ENCODE assay signal across 8 cellular contexts in the genomic region with DNA sequence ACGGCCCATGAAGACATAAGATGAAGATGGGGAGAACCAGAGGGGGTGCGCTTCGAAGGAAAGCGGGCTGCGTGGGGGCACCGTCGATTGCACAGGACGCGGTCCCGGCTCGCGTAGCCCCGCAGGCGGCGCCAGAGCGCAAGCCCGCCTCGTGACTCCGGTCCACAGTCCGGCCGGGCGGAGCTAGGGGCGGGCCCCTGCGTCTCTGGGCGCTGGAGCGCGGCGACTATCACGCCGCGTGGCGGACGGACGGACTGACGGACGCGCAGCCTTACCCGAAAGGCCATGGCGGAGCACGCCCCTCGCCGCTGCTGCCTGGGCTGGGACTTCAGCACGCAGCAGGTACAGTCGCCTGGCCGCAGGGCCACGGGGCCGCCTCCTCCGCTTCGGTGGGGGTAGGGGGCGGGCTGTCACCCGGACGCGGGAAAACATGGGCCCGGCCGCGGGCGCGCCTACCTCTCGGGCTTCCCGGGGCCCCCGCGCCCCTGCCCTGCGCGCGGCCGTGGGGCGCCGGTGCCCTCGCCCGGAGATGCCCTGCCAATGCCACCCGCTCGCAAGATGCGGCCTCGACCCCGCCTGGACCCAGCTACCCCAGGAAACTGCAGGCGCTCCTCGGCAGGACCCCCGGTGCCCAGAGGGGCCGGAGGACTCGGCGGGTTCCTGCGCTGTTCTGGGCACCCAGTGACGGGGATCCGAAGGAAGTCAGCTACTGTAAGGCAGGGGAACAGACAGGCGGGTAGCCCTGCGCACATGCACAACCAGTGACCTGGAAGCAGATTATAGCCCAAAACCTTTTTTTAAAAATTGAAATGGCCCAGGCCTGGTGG. TPM values are rescaled to one million over a fixed set of nuclear protein-coding genes. Genes with fewer than 3 reads are reported as not detected.
DNase-seq lines count a peak whose midpoint lies in the region; ATAC-seq, FAIRE-seq and TF ChIP-seq lines count a peak whose summit lies in the region.

A gene (plus strand): TSS at position 202 of the 827 bp plus-strand sequence. CDS start 84 bp downstream, at position 286.

- H3K4me3 ChIP-seq in CD8-positive, alpha-beta T cell (ENCODE audit: low read depth, low read length), result peak within 1 kb of the TSS; percentile 83
- H3K4me3 ChIP-seq in epithelial cell of proximal tubule (ENCODE audit: low read depth, low read length), result peak within 1 kb of the TSS; percentile 79
- peak within 1 kb of the TSS; percentile 76 to 77 for H3K4me3 ChIP-seq in mucosa of rectum (ENCODE audit: low read length in 2 of 2)

- H3K27ac Mint-ChIP-seq in CD8-positive, alpha-beta T cell, result no peak within 1 kb of the TSS

- peaks cover 3% of the 10 kb centered on the region for H3K4me1 Mint-ChIP-seq in CD8-positive, alpha-beta T cell (ENCODE audit: low read depth)

- peaks cover 3% of the 10 kb centered on the region for H3K27me3 Mint-ChIP-seq in CD8-positive, alpha-beta T cell (ENCODE audit: low read depth)

- POLR2A ChIA-PET in CD8-positive, alpha-beta T cell (lab: Charles Lee), result interaction anchor here (0.6 to 2.9 kb wide), 3 partner anchors 106 to 133 kb away, joined by 4 to 11 read pairs (median 5); no protein-coding TSS in a partner anchor

- peak; percentile 78 for TF ChIP-seq CTCF in CD8-positive, alpha-beta T cell (IDR thresholded peaks at IDR 0.05)
- peak; percentile 74 for TF ChIP-seq CTCF in epithelial cell of proximal tubule (conservative IDR thresholded peaks at IDR 0.05; ENCODE audit: low read depth, low read length)

- DNase-seq in CD8-positive, alpha-beta T cell, result peak; percentile 43 to 87 (median 68)
- DNase-seq in GM19239 (ENCODE audit: insufficient read length, low spot score) (peak; percentile 92), NOMO-1 treated with dmso at 0.1 percent for 144 hours (lab: John Stamatoyannopoulos, UW; ENCODE audit: unreplicated experiment) (peak; percentile 76), epithelial cell of proximal tubule (ENCODE audit: low read depth) (no peak)
- peak; percentile 73 for DNase-seq in activated CD8-positive, alpha-beta memory T cell treated with anti-CD3 and anti-CD28 coated beads, Interleukin-2, amount 50 U/mL, for 4 hours
- DNase-seq in stimulated activated CD8-positive, alpha-beta memory T cell treated with anti-CD3 and anti-CD28 coated beads, Interleukin-4, amount 100 ng/mL, for 4 hours (ENCODE audit: low read depth in 2 of 2, low spot score in 1 of 2), result peak; percentile 31 to 45

- H3K4me3 Mint-ChIP-seq in CD8-positive, alpha-beta T cell, result peak within 1 kb of the TSS; percentile 85

- peak; percentile 95 for ATAC-seq in CD8-positive, alpha-beta T cell
- ATAC-seq in HG03439 (IDR thresholded peaks at IDR 0.05; ENCODE audit: unreplicated experiment), result peak; percentile 98

- H3K27me3 ChIP-seq in CD8-positive, alpha-beta T cell (ENCODE audit: insufficient read depth, low read length), result no peaks in the 10 kb centered on the region
- no peaks in the 10 kb centered on the region for H3K27me3 ChIP-seq in mucosa of rectum (ENCODE audit: control insufficient read depth in 2 of 2, insufficient read depth in 2 of 2, low read length in 2 of 2)

- CTCF ChIA-PET in CD8-positive, alpha-beta T cell (lab: Charles Lee), result interaction anchor here (0.6 to 6.6 kb wide), 56 partner anchors 8 to 684 kb away, joined by 3 to 168 read pairs (median 6); a partner anchor contains a TSS

- intact Hi-C loops in CD8-positive, alpha-beta T cell (cut with DNase I, micrococcal nuclease), result loop anchor here (1.0 to 10.0 kb wide), 7 partner anchors 132 to 308 kb away; a partner anchor contains a TSS

- H3K9me3 Mint-ChIP-seq in CD8-positive, alpha-beta T cell, result no peaks in the 10 kb centered on the region

- no peaks in the 10 kb centered on the region for H3K36me3 ChIP-seq in CD8-positive, alpha-beta T cell (ENCODE audit: insufficient read depth, low read length)
- H3K36me3 ChIP-seq in mucosa of rectum (ENCODE audit: control insufficient read depth in 2 of 2, insufficient read depth in 2 of 2, low read length in 2 of 2), result no peaks in the 10 kb centered on the region

- H3K27ac ChIP-seq in CD8-positive, alpha-beta T cell (ENCODE audit: low read depth, low read length), result peak within 1 kb of the TSS; percentile 33
- H3K27ac ChIP-seq in mucosa of rectum (ENCODE audit: low read depth in 2 of 2, low read length in 2 of 2), result peak within 1 kb of the TSS; percentile 65 to 67

- H3K36me3 Mint-ChIP-seq in CD8-positive, alpha-beta T cell, result no peaks in the 10 kb centered on the region

- H3K9ac ChIP-seq in mucosa of rectum (ENCODE audit: low read depth in 1 of 2, low read length in 2 of 2), result peak within 1 kb of the TSS; percentile 56 to 73

- H3K4me1 ChIP-seq in CD8-positive, alpha-beta T cell (ENCODE audit: insufficient read depth, low read length), result no peaks in the 10 kb centered on the region
- H3K4me1 ChIP-seq in mucosa of rectum (ENCODE audit: control insufficient read depth in 2 of 2, insufficient read depth in 2 of 2, low read length in 2 of 2), result peaks cover 2 to 6% of the 10 kb centered on the region in 2 donors

- no peaks in the 10 kb centered on the region for H3K9me3 ChIP-seq in CD8-positive, alpha-beta T cell (ENCODE audit: low read length)
- no peaks in the 10 kb centered on the region for H3K9me3 ChIP-seq in mucosa of rectum (ENCODE audit: control insufficient read depth in 2 of 2, low read length in 2 of 2)

- FAIRE-seq in GM19239 (lab: Jason Lieb, UNC), result peak; percentile 84

RNA-seq across cellular contexts. Expression of the gene that starts here (rescaled TPM):
- total RNA-seq in CD8-positive, alpha-beta T cell, result under 1 TPM; 0.47 to 0.52 TPM
- 2.5 and 7.8 TPM in 2 replicates for total RNA-seq in epithelial cell of proximal tubule

Comparison
In these comparisons a context has a peak if more than half of its experiments do, and no peak if none do; other contexts are left out.
1. Peak in DNase-seq, ATAC-seq, H3K4me3 ChIP-seq and H3K27ac ChIP-seq in CD8-positive, alpha-beta T cell; RNA of the gene not detected or under 1 TPM.